Comparison of ENCODE assay signal across 11 cellular contexts in genomic region chrY:20576460-20576859, GRCh38. TPM values are rescaled to one million over a fixed set of nuclear protein-coding genes. Genes with fewer than 3 reads are reported as not detected.
DNase-seq lines count a peak whose midpoint lies in the region; ATAC-seq, FAIRE-seq and TF ChIP-seq lines count a peak whose summit lies in the region.
"Had no signal": no experiment of that assay in that cellular context is flagged by ENCODE, and none has a peak within 500 bp of the region (broad histone marks: within the 10 kb centered on the region; RNA-seq: fewer than 3 reads in every experiment).

No MANE protein-coding gene starts in this region.

- no peak for DNase-seq in CD8-positive, alpha-beta memory T cell
- DNase-seq in HFFc6 (no peak), bronchial epithelial cell (ENCODE audit: low read depth) (no peak), NCI-H1436 (lab: John Stamatoyannopoulos, UW) (no peak), ureter (ENCODE audit: low spot score) (no peak)
- DNase-seq: activated CD4-positive, alpha-beta T cell treated with anti-CD3 and anti-CD28 coated beads for 48 hours; nephron progenitor cell had no signal

- CTCF ChIA-PET in CD8-positive, alpha-beta memory T cell (lab: Charles Lee), result no interaction called here

- no peak for FAIRE-seq in bronchial epithelial cell (lab: Jason Lieb, UNC)
- FAIRE-seq: endometrium had no signal

- POLR2A ChIA-PET in CD8-positive, alpha-beta memory T cell (lab: Charles Lee), result interaction anchor here (0.9 to 1.5 kb wide), 2 partner anchors 414 to 832 kb away, joined by 3 to 7 read pairs; partner anchors contain the start of gene KDM5D

- no peaks in the 10 kb centered on the region for H3K27me3 Mint-ChIP-seq in CD8-positive, alpha-beta memory T cell
- no peaks in the 10 kb centered on the region for H3K27me3 Mint-ChIP-seq in HFFc6 (ENCODE audit: insufficient read depth)

- H3K27ac ChIP-seq in CD8-positive, alpha-beta memory T cell (ENCODE audit: low read depth, low read length), result peak overlapping the region; percentile 93
- H3K27ac ChIP-seq in muscle layer of duodenum (ENCODE audit: low read length), result peak overlapping the region; percentile 96

- peak overlapping the region; percentile 92 for H3K4me3 ChIP-seq in CD8-positive, alpha-beta memory T cell (ENCODE audit: low read length)
- peak overlapping the region; percentile 56 for H3K4me3 ChIP-seq in bronchial epithelial cell (ENCODE audit: low read depth, low read length)
- peak overlapping the region; percentile 70 to 93 for H3K4me3 ChIP-seq in muscle layer of duodenum (ENCODE audit: low read depth in 1 of 2, low read length in 2 of 2)

- no peaks in the 10 kb centered on the region for H3K9me3 ChIP-seq in CD8-positive, alpha-beta memory T cell (ENCODE audit: low read length)
- no peaks in the 10 kb centered on the region for H3K9me3 ChIP-seq in muscle layer of duodenum (ENCODE audit: control insufficient read depth in 1 of 2, low read length in 2 of 2)

- H3K4me3 Mint-ChIP-seq in CD8-positive, alpha-beta memory T cell, result peak overlapping the region in 2 of 7 donors; percentile 86 to 96
- peak overlapping the region; percentile 97 for H3K4me3 Mint-ChIP-seq in HFFc6
- H3K4me3 Mint-ChIP-seq: nephron progenitor cell had no signal

- H3K4me1 ChIP-seq in CD8-positive, alpha-beta memory T cell (ENCODE audit: insufficient read depth, low read length), result peaks cover 17% of the 10 kb centered on the region
- peaks cover 0 to 9% of the 10 kb centered on the region in 2 donors for H3K4me1 ChIP-seq in muscle layer of duodenum (ENCODE audit: control insufficient read depth in 1 of 2, insufficient read depth in 2 of 2, low read length in 2 of 2)

- no peaks in the 10 kb centered on the region for H3K36me3 ChIP-seq in CD8-positive, alpha-beta memory T cell (ENCODE audit: insufficient read depth, low read length)
- H3K36me3 ChIP-seq in bronchial epithelial cell (ENCODE audit: control insufficient read depth, insufficient read depth, low read length) (no peaks in the 10 kb centered on the region), muscle layer of duodenum (ENCODE audit: control insufficient read depth in 1 of 2, insufficient read depth in 2 of 2, low read length in 2 of 2) (no peaks in the 10 kb centered on the region)

- H3K9me3 Mint-ChIP-seq in CD8-positive, alpha-beta memory T cell, result no peaks in the 10 kb centered on the region
- H3K9me3 Mint-ChIP-seq in HFFc6, result no peaks in the 10 kb centered on the region
- H3K9me3 Mint-ChIP-seq: nephron progenitor cell had no signal

- no peaks in the 10 kb centered on the region for H3K27me3 ChIP-seq in CD8-positive, alpha-beta memory T cell (ENCODE audit: insufficient read depth, low read length, poor library complexity, severe bottlenecking)
- no peaks in the 10 kb centered on the region for H3K27me3 ChIP-seq in bronchial epithelial cell (ENCODE audit: control insufficient read depth, insufficient read depth, low read length)
- H3K27me3 ChIP-seq in muscle layer of duodenum (ENCODE audit: low read depth, low read length), result no peaks in the 10 kb centered on the region

- H3K27ac Mint-ChIP-seq in CD8-positive, alpha-beta memory T cell, result peak overlapping the region in 2 of 8 donors; percentile 92 to 94
- H3K27ac Mint-ChIP-seq in HFFc6, result peak overlapping the region; percentile 98
- H3K27ac Mint-ChIP-seq: nephron progenitor cell had no signal

- H3K36me3 Mint-ChIP-seq in CD8-positive, alpha-beta memory T cell, result peaks cover 0 to 27% (median 0%) of the 10 kb centered on the region in 3 donors
- peaks cover 5% of the 10 kb centered on the region; the same call in 1 of the 2 replicates for H3K36me3 Mint-ChIP-seq in HFFc6 (ENCODE audit: low read depth)

- peak; percentile 52 for TF ChIP-seq CTCF in HFFc6 (IDR thresholded peaks at IDR 0.05)
- TF ChIP-seq CTCF in bronchial epithelial cell (IDR thresholded peaks at IDR 0.05; ENCODE audit: insufficient read depth, low read length, severe bottlenecking), result no peak

- H3K4me1 Mint-ChIP-seq in CD8-positive, alpha-beta memory T cell, result peaks cover 0 to 50% (median 0%) of the 10 kb centered on the region in 3 donors
- no peaks in the 10 kb centered on the region for H3K4me1 Mint-ChIP-seq in HFFc6 (ENCODE audit: low read depth)
- H3K4me1 Mint-ChIP-seq: nephron progenitor cell had no signal

- ATAC-seq in GM18861 (IDR thresholded peaks at IDR 0.05; ENCODE audit: unreplicated experiment) (no peak), HG02798 (IDR thresholded peaks at IDR 0.05; ENCODE audit: poor library complexity, unreplicated experiment) (no peak)

RNA-seq across cellular contexts. Expression of gene EIF1AY, which starts 0.9 kb away (rescaled TPM):
- 10 to 100 TPM; 86.5 to 89.3 TPM for total RNA-seq in CD8-positive, alpha-beta memory T cell
- not detected for polyA plus RNA-seq in CD8-positive, alpha-beta memory T cell
- total RNA-seq in HFFc6 (2021; fragmentation: NEBNext Ultra II Directional; extraction: Animal tissue kit (Norgen Biotek cat#: 25700)), result 10 to 100 TPM; 38.2 to 44.8 (median 40.0) TPM
- total RNA-seq in bronchial epithelial cell, result 21.6 TPM in 1 of 2 replicates, not detected in the other
- not detected for total RNA-seq in ureter
